Comparison of ENCODE assay signal across 19 cellular contexts in the genomic region with DNA sequence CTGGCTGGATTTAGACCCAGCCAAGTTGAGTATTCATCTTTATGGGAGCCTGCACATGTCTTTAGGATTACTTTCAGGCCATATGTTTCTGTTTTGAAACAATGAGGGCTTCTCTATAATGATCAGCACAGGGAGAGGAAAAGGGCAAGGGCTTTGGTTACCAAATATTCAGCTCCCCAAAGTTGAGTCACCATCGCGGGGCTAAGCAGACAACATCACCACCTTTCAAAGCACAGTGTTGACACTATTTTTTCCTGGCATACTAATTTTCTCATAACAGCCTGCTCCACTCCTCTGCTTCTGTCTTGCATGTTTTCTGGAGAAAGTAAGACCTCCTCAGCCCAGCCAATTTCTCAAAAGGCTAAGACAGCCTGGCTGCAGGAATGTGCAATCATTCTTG. TPM values are rescaled to one million over a fixed set of nuclear protein-coding genes. Genes with fewer than 3 reads are reported as not detected.
DNase-seq lines count a peak whose midpoint lies in the region; ATAC-seq, FAIRE-seq and TF ChIP-seq lines count a peak whose summit lies in the region.
"Had no signal": no experiment of that assay in that cellular context is flagged by ENCODE, and none has a peak within 500 bp of the region (broad histone marks: within the 10 kb centered on the region; RNA-seq: fewer than 3 reads in every experiment).

No MANE protein-coding gene starts in this region.

- H3K4me3 Mint-ChIP-seq in activated CD8-positive, alpha-beta memory T cell treated with anti-CD3 and anti-CD28 coated beads, Interleukin-2, amount 10 ng/mL, durations not matched to agents 7 days and 5 days, result peak overlapping the region; percentile 84
- peak overlapping the region; percentile 92 for H3K4me3 Mint-ChIP-seq in activated CD8-positive, alpha-beta T cell treated with anti-CD3 and anti-CD28 coated beads, Interleukin-2, amount 10 ng/mL, durations not matched to agents 7 days and 5 days

- H3K4me1 Mint-ChIP-seq in activated CD8-positive, alpha-beta memory T cell treated with anti-CD3 and anti-CD28 coated beads, Interleukin-2, amount 10 ng/mL, durations not matched to agents 7 days and 5 days, result peaks cover 64% of the 10 kb centered on the region
- H3K4me1 Mint-ChIP-seq in activated CD8-positive, alpha-beta T cell treated with anti-CD3 and anti-CD28 coated beads, Interleukin-2, amount 10 ng/mL, durations not matched to agents 7 days and 5 days (ENCODE audit: low read depth), result peaks cover 66% of the 10 kb centered on the region

- peaks cover 23% of the 10 kb centered on the region for H3K36me3 Mint-ChIP-seq in activated CD8-positive, alpha-beta memory T cell treated with anti-CD3 and anti-CD28 coated beads, Interleukin-2, amount 10 ng/mL, durations not matched to agents 7 days and 5 days
- peaks cover 34% of the 10 kb centered on the region for H3K36me3 Mint-ChIP-seq in activated CD8-positive, alpha-beta T cell treated with anti-CD3 and anti-CD28 coated beads, Interleukin-2, amount 10 ng/mL, durations not matched to agents 7 days and 5 days (ENCODE audit: low read depth)

- peaks cover 40% of the 10 kb centered on the region for H3K4me1 ChIP-seq in effector memory CD4-positive, alpha-beta T cell (ENCODE audit: control insufficient read depth, insufficient read depth, low read length, poor library complexity, severe bottlenecking)
- H3K4me1 ChIP-seq in kidney (ENCODE audit: control insufficient read depth in 1 of 2, insufficient read depth in 1 of 2, low read depth in 1 of 2, low read length in 2 of 2), result peaks cover 8 to 14% of the 10 kb centered on the region in 2 donors

- H3K27ac Mint-ChIP-seq in activated CD8-positive, alpha-beta memory T cell treated with anti-CD3 and anti-CD28 coated beads, Interleukin-2, amount 10 ng/mL, durations not matched to agents 7 days and 5 days, result peak overlapping the region; percentile 98
- H3K27ac Mint-ChIP-seq in activated CD8-positive, alpha-beta T cell treated with anti-CD3 and anti-CD28 coated beads, Interleukin-2, amount 10 ng/mL, durations not matched to agents 7 days and 5 days, result peak overlapping the region; percentile 99

- H3K27me3 ChIP-seq in effector memory CD4-positive, alpha-beta T cell (replicated peaks; ENCODE audit: control insufficient read depth, insufficient read depth, low read length, poor library complexity, severe bottlenecking), result no peaks in the 10 kb centered on the region
- H3K27me3 ChIP-seq: testis had no signal

- intact Hi-C loops in kidney (cut with DNase I), result no loop called here

- H3K27me3 Mint-ChIP-seq in activated CD8-positive, alpha-beta memory T cell treated with anti-CD3 and anti-CD28 coated beads, Interleukin-2, amount 10 ng/mL, durations not matched to agents 7 days and 5 days, result no peaks in the 10 kb centered on the region
- H3K27me3 Mint-ChIP-seq in activated CD8-positive, alpha-beta T cell treated with anti-CD3 and anti-CD28 coated beads, Interleukin-2, amount 10 ng/mL, durations not matched to agents 7 days and 5 days (ENCODE audit: low read depth), result no peaks in the 10 kb centered on the region

- TF ChIP-seq CTCF in kidney (IDR thresholded peaks at IDR 0.05; ENCODE audit: borderline replicate concordance, extremely low read depth, insufficient read depth), result no peak

- peak; percentile 56 for DNase-seq in activated CD8-positive, alpha-beta memory T cell treated with anti-CD3 and anti-CD28 coated beads, Interleukin-2, amount 10 ng/mL, durations not matched to agents 7 days and 5 days
- no peak for DNase-seq in activated CD8-positive, alpha-beta memory T cell treated with anti-CD3 and anti-CD28 coated beads for 24 hours
- peak; percentile 26 for DNase-seq in activated CD8-positive, alpha-beta T cell treated with anti-CD3 and anti-CD28 coated beads, Interleukin-2, amount 10 ng/mL, durations not matched to agents 7 days and 5 days
- no peak for DNase-seq in effector memory CD4-positive, alpha-beta T cell
- peak; percentile 50 for DNase-seq in stimulated activated CD4-positive, alpha-beta T cell treated with anti-CD3 and anti-CD28 coated beads, Interleukin-4, amount 100 ng/mL, for 24 hours
- DNase-seq in kidney, result no peak
- DNase-seq: brain microvascular endothelial cell, Caco-2, glutamatergic neuron, right cardiac atrium, SHP77, testis had no signal

- no peaks in the 10 kb centered on the region for H3K9me3 Mint-ChIP-seq in activated CD8-positive, alpha-beta memory T cell treated with anti-CD3 and anti-CD28 coated beads, Interleukin-2, amount 10 ng/mL, durations not matched to agents 7 days and 5 days (ENCODE audit: low read depth)
- no peaks in the 10 kb centered on the region for H3K9me3 Mint-ChIP-seq in activated CD8-positive, alpha-beta T cell treated with anti-CD3 and anti-CD28 coated beads, Interleukin-2, amount 10 ng/mL, durations not matched to agents 7 days and 5 days (ENCODE audit: insufficient read depth)

- no peaks in the 10 kb centered on the region for H3K9me3 ChIP-seq in effector memory CD4-positive, alpha-beta T cell (ENCODE audit: control insufficient read depth, low read length)
- no peaks in the 10 kb centered on the region for H3K9me3 ChIP-seq in kidney (ENCODE audit: control insufficient read depth in 1 of 2, low read length in 2 of 2)
- H3K9me3 ChIP-seq: Caco-2, HAP-1, testis had no signal

- no peak overlapping the region for H3K4me3 ChIP-seq in effector memory CD4-positive, alpha-beta T cell (ENCODE audit: insufficient read depth, low read depth, low read length, poor library complexity, severe bottlenecking)
- H3K4me3 ChIP-seq in kidney (ENCODE audit: low read length in 2 of 2), result no peak overlapping the region
- H3K4me3 ChIP-seq: HAP-1, testis had no signal

- CTCF ChIA-PET in activated CD8-positive, alpha-beta memory T cell treated with anti-CD3 and anti-CD28 coated beads, Interleukin-2, amount 10 ng/mL, durations not matched to agents 7 days and 5 days (lab: Charles Lee), result interaction anchor here (0.7 to 8.0 kb wide), 11 partner anchors 11 to 106 kb away, joined by 3 to 72 read pairs (median 3); no protein-coding TSS in a partner anchor
- CTCF ChIA-PET in activated CD8-positive, alpha-beta T cell treated with anti-CD3 and anti-CD28 coated beads, Interleukin-2, amount 10 ng/mL, durations not matched to agents 7 days and 5 days (lab: Charles Lee), result interaction anchor here (0.7 to 8.7 kb wide), 6 partner anchors 21 to 89 kb away, joined by 3 to 142 read pairs (median 4); no protein-coding TSS in a partner anchor

- ATAC-seq in activated CD8-positive, alpha-beta memory T cell treated with anti-CD3 and anti-CD28 coated beads, Interleukin-2, amount 10 ng/mL, durations not matched to agents 7 days and 5 days, result no peak
- ATAC-seq in activated CD8-positive, alpha-beta T cell treated with anti-CD3 and anti-CD28 coated beads, Interleukin-2, amount 10 ng/mL, durations not matched to agents 7 days and 5 days, result no peak
- no peak for ATAC-seq in HG03108 (IDR thresholded peaks at IDR 0.05; ENCODE audit: unreplicated experiment)
- no peak for ATAC-seq in GM18907 (IDR thresholded peaks at IDR 0.05; ENCODE audit: unreplicated experiment)

- H3K27ac ChIP-seq in effector memory CD4-positive, alpha-beta T cell (ENCODE audit: insufficient read depth, low read length, poor library complexity, severe bottlenecking), result peak overlapping the region; percentile 95
- no peak overlapping the region for H3K27ac ChIP-seq in kidney (ENCODE audit: low read depth in 2 of 2, low read length in 2 of 2)
- H3K27ac ChIP-seq: brain microvascular endothelial cell, testis had no signal

- peaks cover 6% of the 10 kb centered on the region for H3K36me3 ChIP-seq in effector memory CD4-positive, alpha-beta T cell (ENCODE audit: control insufficient read depth, insufficient read depth, low read length)
- no peaks in the 10 kb centered on the region for H3K36me3 ChIP-seq in kidney (ENCODE audit: control insufficient read depth in 1 of 2, insufficient read depth in 2 of 2, low read length in 2 of 2)
- H3K36me3 ChIP-seq: brain microvascular endothelial cell, HAP-1 had no signal

- no peak overlapping the region for H3K9ac ChIP-seq in kidney (ENCODE audit: low read length in 2 of 2)

- FAIRE-seq in kidney (lab: Jason Lieb, UNC), result no peak
- FAIRE-seq: A204.1, endometrium had no signal

- POLR2A ChIA-PET in activated CD8-positive, alpha-beta T cell treated with anti-CD3 and anti-CD28 coated beads, Interleukin-2, amount 10 ng/mL, durations not matched to agents 7 days and 5 days (lab: Charles Lee), result interaction anchor here (1.0 to 8.0 kb wide), 6 partner anchors 14 to 88 kb away, joined by 3 to 58 read pairs (median 4); no protein-coding TSS in a partner anchor

RNA-seq across cellular contexts. Expression of a gene that starts 4.9 kb away (rescaled TPM):
- 10 to 100 TPM; 15.1 to 26.7 TPM for total RNA-seq in activated CD8-positive, alpha-beta memory T cell treated with anti-CD3 and anti-CD28 coated beads, Interleukin-2, amount 10 ng/mL, durations not matched to agents 7 days and 5 days
- total RNA-seq in activated CD8-positive, alpha-beta T cell treated with anti-CD3 and anti-CD28 coated beads, Interleukin-2, amount 10 ng/mL, durations not matched to agents 7 days and 5 days, result 10 to 100 TPM; 27.4 to 31.8 TPM
- total RNA-seq in kidney, result 5.4 TPM
- 0.22 TPM for polyA plus RNA-seq in kidney (ENCODE audit: insufficient read depth, low read depth, low replicate concordance)
- total RNA-seq: kidney epithelial cell, M059J had no signal

Comparison
In these comparisons a context has a peak if more than half of its experiments do, and no peak if none do; other contexts are left out.
1. DNase-seq: peak in activated CD8-positive, alpha-beta memory T cell treated with anti-CD3 and anti-CD28 coated beads, Interleukin-2, amount 10 ng/mL, durations not matched to agents 7 days and 5 days (single experiment), activated CD8-positive, alpha-beta T cell treated with anti-CD3 and anti-CD28 coated beads, Interleukin-2, amount 10 ng/mL, durations not matched to agents 7 days and 5 days (single experiment) and stimulated activated CD4-positive, alpha-beta T cell treated with anti-CD3 and anti-CD28 coated beads, Interleukin-4, amount 100 ng/mL, for 24 hours (single experiment); none in activated CD8-positive, alpha-beta memory T cell treated with anti-CD3 and anti-CD28 coated beads for 24 hours (single experiment), effector memory CD4-positive, alpha-beta T cell (0 of 3) and kidney (single experiment).